ENCODE assay signal across 9 cellular contexts in genomic region chr1:213122514-213122929, GRCh38.
DNase-seq lines count a peak whose midpoint lies in the region; ATAC-seq and TF ChIP-seq lines count a peak whose summit lies in the region.
"Had no signal": no experiment of that assay in that cellular context is flagged by ENCODE, and none has a peak within 500 bp of the region (broad histone marks: within the 10 kb centered on the region; RNA-seq: fewer than 3 reads in every experiment).

No MANE protein-coding gene starts in this region.

- H3K27ac Mint-ChIP-seq in GM23338, result no peak overlapping the region
- H3K27ac Mint-ChIP-seq in neural crest cell (ENCODE audit: unreplicated experiment), result no peak overlapping the region
- H3K27ac Mint-ChIP-seq: stimulated activated naive CD8-positive, alpha-beta T cell treated with anti-CD3 and anti-CD28 coated beads, Interleukin-15, Interleukin-2, amounts not matched to agents 100 ng/mL and 50 ng/mL, for 24 hours had no signal

- no peak overlapping the region for H3K4me2 ChIP-seq in GM23338

- no peaks in the 10 kb centered on the region for H3K27me3 ChIP-seq in GM23338 (ENCODE audit: insufficient read depth)

- no peaks in the 10 kb centered on the region for H4K20me1 ChIP-seq in GM23338 (replicated peaks; ENCODE audit: insufficient read depth)

- no peaks in the 10 kb centered on the region for H3K36me3 ChIP-seq in GM23338 (ENCODE audit: insufficient read depth)

- ATAC-seq in GM23338, result no peak
- ATAC-seq in GM21576 (IDR thresholded peaks at IDR 0.05; ENCODE audit: unreplicated experiment), result no peak
- no peak for ATAC-seq in sciatic nerve

- DNase-seq in AG09309 (ENCODE audit: low read depth) (peak; percentile 16), GM23338 (ENCODE audit: low spot score) (peak; percentile 71), NCI-H748 treated with DMSO at 0.1 percent for 48 hours (lab: John Stamatoyannopoulos, UW) (peak; percentile 38), choroid plexus epithelial cell (ENCODE audit: low read depth) (peak; percentile 85), neural crest cell (ENCODE audit: low read depth, low spot score) (no peak), sciatic nerve (ENCODE audit: low spot score) (no peak), OCI-M2 (lab: John Stamatoyannopoulos, UW; ENCODE audit: unreplicated experiment) (no peak)

- H3K79me2 ChIP-seq in GM23338 (replicated peaks; ENCODE audit: insufficient read depth), result no peaks in the 10 kb centered on the region

- no peaks in the 10 kb centered on the region for H3K36me3 Mint-ChIP-seq in GM23338 (ENCODE audit: low read depth)
- H3K36me3 Mint-ChIP-seq in neural crest cell (ENCODE audit: low read depth), result no peaks in the 10 kb centered on the region

- no peak overlapping the region for H2AFZ ChIP-seq in GM23338

- peak; percentile 31 for TF ChIP-seq CTCF in AG09309 (IDR thresholded peaks at IDR 0.05; ENCODE audit: control insufficient read depth, insufficient read depth, low read depth, low read length, missing control alignments)
- TF ChIP-seq CTCF in GM23338 (conservative IDR thresholded peaks at IDR 0.05; ENCODE audit: low read depth in 2 of 2), result peak in 1 of 2 experiments; percentile 72; a peak in 3 of 4 replicates
- peak; percentile 51 for TF ChIP-seq CTCF in choroid plexus epithelial cell (conservative IDR thresholded peaks at IDR 0.05; ENCODE audit: low read depth, low read length)
- TF ChIP-seq CTCF in neural crest cell (conservative IDR thresholded peaks at IDR 0.05), result peak; percentile 83

- no peak overlapping the region for H3K4me3 ChIP-seq in AG09309 (ENCODE audit: control insufficient read depth, low read depth, low read length)
- H3K4me3 ChIP-seq in GM23338, result no peak overlapping the region
- H3K4me3 ChIP-seq in choroid plexus epithelial cell (ENCODE audit: low read depth, low read length), result no peak overlapping the region

- no peak overlapping the region for H3K4me3 Mint-ChIP-seq in GM23338
- H3K4me3 Mint-ChIP-seq in neural crest cell, result no peak overlapping the region
- H3K4me3 Mint-ChIP-seq: stimulated activated naive CD8-positive, alpha-beta T cell treated with anti-CD3 and anti-CD28 coated beads, Interleukin-15, Interleukin-2, amounts not matched to agents 100 ng/mL and 50 ng/mL, for 24 hours had no signal

- H3K27ac ChIP-seq in GM23338 (ENCODE audit: low read depth), result no peak overlapping the region

- H3K4me1 Mint-ChIP-seq in GM23338, result no peaks in the 10 kb centered on the region
- peaks cover 4% of the 10 kb centered on the region for H3K4me1 Mint-ChIP-seq in neural crest cell

- H3K9me3 Mint-ChIP-seq in GM23338 (no peaks in the 10 kb centered on the region), neural crest cell (no peaks in the 10 kb centered on the region)
- H3K9me3 Mint-ChIP-seq: stimulated activated naive CD8-positive, alpha-beta T cell treated with anti-CD3 and anti-CD28 coated beads, Interleukin-15, Interleukin-2, amounts not matched to agents 100 ng/mL and 50 ng/mL, for 24 hours had no signal

- intact Hi-C loops in sciatic nerve (cut with DNase I), result no loop called here

- H3K27me3 Mint-ChIP-seq in GM23338 (ENCODE audit: insufficient read depth, low read depth, poor library complexity) (no peaks in the 10 kb centered on the region), neural crest cell (ENCODE audit: low read depth) (no peaks in the 10 kb centered on the region)
- H3K27me3 Mint-ChIP-seq: stimulated activated naive CD8-positive, alpha-beta T cell treated with anti-CD3 and anti-CD28 coated beads, Interleukin-15, Interleukin-2, amounts not matched to agents 100 ng/mL and 50 ng/mL, for 24 hours had no signal

- no peaks in the 10 kb centered on the region for H3K9me2 ChIP-seq in GM23338 (ENCODE audit: insufficient read depth)

- H3K4me1 ChIP-seq in GM23338 (ENCODE audit: insufficient read depth), result no peaks in the 10 kb centered on the region

- H3F3A ChIP-seq in GM23338 (replicated peaks; ENCODE audit: low read depth), result no peaks in the 10 kb centered on the region

TF ChIP-seq in GM23338, 12 proteins besides CTCF, POLR2A, EP300 and RAD21:
- no peak for TF ChIP-seq EZH2 (IDR thresholded peaks at IDR 0.05; ENCODE audit: low read depth, unreplicated experiment)
- TF ChIP-seq JUNB (IDR thresholded peaks at IDR 0.05; ENCODE audit: unreplicated experiment), result no peak
- no peak for TF ChIP-seq POLR2AphosphoS5 (IDR thresholded peaks at IDR 0.05; ENCODE audit: low read depth)
- TF ChIP-seq ZNF462 (CRISPR knock-in tag; IDR thresholded peaks at IDR 0.05), result no peak
- no peak for TF ChIP-seq ETS1 (IDR thresholded peaks at IDR 0.05)
- no peak for TF ChIP-seq NANOG (IDR thresholded peaks at IDR 0.05; ENCODE audit: borderline replicate concordance)

Comparison
In these comparisons a context has a peak if more than half of its experiments do, and no peak if none do; other contexts are left out.
1. DNase-seq: peak in AG09309 (single experiment), GM23338 (single experiment), NCI-H748 treated with DMSO at 0.1 percent for 48 hours (single experiment) and choroid plexus epithelial cell (single experiment); none in neural crest cell (single experiment), sciatic nerve (single experiment) and OCI-M2 (single experiment).